ENCODE assay signal across 10 cellular contexts in genomic region chr11:9687736-9688494, GRCh38. TPM values are rescaled to one million over a fixed set of nuclear protein-coding genes. Genes with fewer than 3 reads are reported as not detected.
A peak's percentile ranks its signal among the peaks of the same experiment; 100 is the strongest.
DNase-seq lines count a peak whose midpoint lies in the region; ATAC-seq, FAIRE-seq and TF ChIP-seq lines count a peak whose summit lies in the region.
"Had no signal": no experiment of that assay in that cellular context is flagged by ENCODE, and none has a peak within 500 bp of the region (broad histone marks: within the 10 kb centered on the region; RNA-seq: fewer than 3 reads in every experiment).

No MANE protein-coding gene starts in this region.

- no peaks in the 10 kb centered on the region for H3K27me3 Mint-ChIP-seq in activated T-helper 17 cell treated with anti-CD3 and anti-CD28 coated beads, Interleukin-2, amount 50 U/mL, for 72 hours
- H3K27me3 Mint-ChIP-seq: activated naive CD8-positive, alpha-beta T cell treated with anti-CD3 and anti-CD28 coated beads for 36 hours had no signal

- no peaks in the 10 kb centered on the region for H3K4me1 Mint-ChIP-seq in activated T-helper 17 cell treated with anti-CD3 and anti-CD28 coated beads, Interleukin-2, amount 50 U/mL, for 72 hours

- no peak overlapping the region for H3K4me3 Mint-ChIP-seq in activated T-helper 17 cell treated with anti-CD3 and anti-CD28 coated beads, Interleukin-2, amount 50 U/mL, for 72 hours
- H3K4me3 Mint-ChIP-seq: activated naive CD8-positive, alpha-beta T cell treated with anti-CD3 and anti-CD28 coated beads for 36 hours had no signal

- ATAC-seq in HG03469 (IDR thresholded peaks at IDR 0.05; ENCODE audit: unreplicated experiment) = no peak
- ATAC-seq in activated T-helper 17 cell treated with anti-CD3 and anti-CD28 coated beads, Interleukin-2, amount 50 U/mL, for 72 hours (replicated peaks) = no peak

- TF ChIP-seq POLR2A in GM12892 (IDR thresholded peaks at IDR 0.05; ENCODE audit: low read depth, low read length) = no peak

- FAIRE-seq in GM12892 (lab: Jason Lieb, UNC) = peak; percentile 64
- FAIRE-seq: pancreas had no signal

- no peaks in the 10 kb centered on the region for H3K36me3 Mint-ChIP-seq in activated T-helper 17 cell treated with anti-CD3 and anti-CD28 coated beads, Interleukin-2, amount 50 U/mL, for 72 hours (ENCODE audit: low read depth)
- H3K36me3 Mint-ChIP-seq: activated naive CD8-positive, alpha-beta T cell treated with anti-CD3 and anti-CD28 coated beads for 36 hours had no signal

- no peak overlapping the region for H3K27ac Mint-ChIP-seq in activated T-helper 17 cell treated with anti-CD3 and anti-CD28 coated beads, Interleukin-2, amount 50 U/mL, for 72 hours
- H3K27ac Mint-ChIP-seq: activated naive CD8-positive, alpha-beta T cell treated with anti-CD3 and anti-CD28 coated beads for 36 hours had no signal

- no peak for DNase-seq in GM12892 (ENCODE audit: insufficient read length)
- peak; percentile 41 for DNase-seq in OCI-M1 (lab: John Stamatoyannopoulos, UW)
- DNase-seq in fibroblast of gingiva (ENCODE audit: low read depth) = peak; percentile 29
- DNase-seq in renal cortical epithelial cell (ENCODE audit: low read depth) = peak; percentile 30
- no peak for DNase-seq in T-helper 1 cell
- no peak for DNase-seq in germinal center (ENCODE audit: low spot score)
- DNase-seq: activated naive CD8-positive, alpha-beta T cell treated with anti-CD3 and anti-CD28 coated beads for 36 hours had no signal

- H3K9me3 Mint-ChIP-seq in activated T-helper 17 cell treated with anti-CD3 and anti-CD28 coated beads, Interleukin-2, amount 50 U/mL, for 72 hours = no peaks in the 10 kb centered on the region
- H3K9me3 Mint-ChIP-seq: activated naive CD8-positive, alpha-beta T cell treated with anti-CD3 and anti-CD28 coated beads for 36 hours had no signal

RNA-seq across cellular contexts. Expression of gene SWAP70, which starts 24.0 kb away (rescaled TPM):
- 82.1 TPM for polyA plus RNA-seq in GM12892 (2012; ENCODE audit: missing spikeins)
- total RNA-seq in renal cortical epithelial cell = 29.2 and 42.7 TPM in 2 replicates
- 1 to 10 TPM; 5.4 to 8.2 TPM for total RNA-seq in activated T-helper 17 cell treated with anti-CD3 and anti-CD28 coated beads, Interleukin-2, amount 50 U/mL, for 72 hours

Comparison
In these comparisons a context has a peak if more than half of its experiments do, and no peak if none do; other contexts are left out.
1. DNase-seq: peak in OCI-M1 (single experiment), fibroblast of gingiva (single experiment) and renal cortical epithelial cell (single experiment); none in GM12892 (single experiment), T-helper 1 cell (0 of 5) and germinal center (single experiment).